8 cellular contexts compared by ENCODE assay signal in genomic region chr12:30754383-30754749, GRCh38. TPM values are rescaled to one million over a fixed set of nuclear protein-coding genes. Genes with fewer than 3 reads are reported as not detected.
DNase-seq lines count a peak whose midpoint lies in the region; ATAC-seq, FAIRE-seq and TF ChIP-seq lines count a peak whose summit lies in the region.

No MANE protein-coding gene starts in this region.

- H3K4me3 ChIP-seq in iPS-11a (ENCODE audit: low read depth, low read length) = peak overlapping the region; percentile 82

- ATAC-seq in HG02870 (IDR thresholded peaks at IDR 0.05; ENCODE audit: unreplicated experiment) = peak; percentile 35
- ATAC-seq in stimulated activated naive B cell treated with anti-CD40 and anti-IgM and Interleukin-4, amounts not matched to agents 10 μg/mL and 1 μg/mL and 100 μg/mL, for 72 hours (replicated peaks) = peak; percentile 39 to 54

- peaks cover 6% of the 10 kb centered on the region for H3K27me3 Mint-ChIP-seq in activated T-helper 1 cell treated with anti-CD3 and anti-CD28 coated beads, Interleukin-12 subunit alpha, Interleukin-12 subunit beta, Interleukin-2, Interleukin-4 antibody, amounts not matched to agents 30 ng/mL and 10 ng/mL and 1 ng/mL, durations not matched to agents 14 hours and 24 hours and 36 hours (ENCODE audit: insufficient read depth)
- no peaks in the 10 kb centered on the region for H3K27me3 Mint-ChIP-seq in stimulated activated naive B cell treated with anti-CD40 and anti-IgM and Interleukin-4, amounts not matched to agents 10 μg/mL and 1 μg/mL and 100 μg/mL, for 72 hours

- CTCF ChIA-PET in HEK293T (lab: Yijun Ruan, JAX) = interaction anchor here (0.9 to 1.7 kb wide), 2 partner anchors 10 to 11 kb away, joined by 4 to 8 read pairs; no protein-coding TSS in a partner anchor

- DNase-seq in GM18507 (ENCODE audit: extremely low spot score, insufficient read length, low read depth) (peak; percentile 8), H54 (ENCODE audit: insufficient read length, low spot score) (no peak), HEK293T (ENCODE audit: extremely low spot score) (no peak), D721Med (ENCODE audit: insufficient read length, low spot score) (no peak)
- no peak for DNase-seq in activated T-helper 1 cell treated with anti-CD3 and anti-CD28 coated beads, Interleukin-12 subunit alpha, Interleukin-12 subunit beta, Interleukin-2, Interleukin-4 antibody, amounts not matched to agents 30 ng/mL and 10 ng/mL and 1 ng/mL, durations not matched to agents 14 hours and 24 hours and 36 hours (ENCODE audit: low spot score)
- DNase-seq in stimulated activated naive B cell treated with anti-CD40 and anti-IgM and Interleukin-4, amounts not matched to agents 10 μg/mL and 1 μg/mL and 100 μg/mL, for 72 hours = no peak

- H3K27ac Mint-ChIP-seq in activated T-helper 1 cell treated with anti-CD3 and anti-CD28 coated beads, Interleukin-12 subunit alpha, Interleukin-12 subunit beta, Interleukin-2, Interleukin-4 antibody, amounts not matched to agents 30 ng/mL and 10 ng/mL and 1 ng/mL, durations not matched to agents 14 hours and 24 hours and 36 hours = peak overlapping the region; percentile 82
- peak overlapping the region; percentile 81 for H3K27ac Mint-ChIP-seq in stimulated activated naive B cell treated with anti-CD40 and anti-IgM and Interleukin-4, amounts not matched to agents 10 μg/mL and 1 μg/mL and 100 μg/mL, for 72 hours

- TF ChIP-seq CTCF in D721Med (IDR thresholded peaks at IDR 0.05; ENCODE audit: insufficient read depth, missing control alignments) = no peak

- TF ChIP-seq POLR2A in H54 (IDR thresholded peaks at IDR 0.05; ENCODE audit: low read depth, low read length) = no peak

- peaks cover 1% of the 10 kb centered on the region for H3K36me3 Mint-ChIP-seq in activated T-helper 1 cell treated with anti-CD3 and anti-CD28 coated beads, Interleukin-12 subunit alpha, Interleukin-12 subunit beta, Interleukin-2, Interleukin-4 antibody, amounts not matched to agents 30 ng/mL and 10 ng/mL and 1 ng/mL, durations not matched to agents 14 hours and 24 hours and 36 hours (ENCODE audit: low read depth)
- peaks cover 0 to 12% of the 10 kb centered on the region in 2 donors for H3K36me3 Mint-ChIP-seq in stimulated activated naive B cell treated with anti-CD40 and anti-IgM and Interleukin-4, amounts not matched to agents 10 μg/mL and 1 μg/mL and 100 μg/mL, for 72 hours

- POLR2A ChIA-PET in HEK293T (lab: Yijun Ruan, JAX) = interaction anchor here (0.6 to 3.1 kb wide), 8 partner anchors 10 to 60 kb away, joined by 3 to 17 read pairs (median 4); partner anchors contain the start of gene IPO8

- peaks cover 24% of the 10 kb centered on the region for H3K4me1 Mint-ChIP-seq in activated T-helper 1 cell treated with anti-CD3 and anti-CD28 coated beads, Interleukin-12 subunit alpha, Interleukin-12 subunit beta, Interleukin-2, Interleukin-4 antibody, amounts not matched to agents 30 ng/mL and 10 ng/mL and 1 ng/mL, durations not matched to agents 14 hours and 24 hours and 36 hours (ENCODE audit: low read depth)
- H3K4me1 Mint-ChIP-seq in stimulated activated naive B cell treated with anti-CD40 and anti-IgM and Interleukin-4, amounts not matched to agents 10 μg/mL and 1 μg/mL and 100 μg/mL, for 72 hours = peaks cover 12 to 21% of the 10 kb centered on the region in 2 donors

- FAIRE-seq in GM18507 (lab: Jason Lieb, UNC) (no peak), H54 (lab: Jason Lieb, UNC) (no peak), D721Med (lab: Jason Lieb, UNC) (no peak)

- peak overlapping the region; percentile 94 for H3K4me3 Mint-ChIP-seq in activated T-helper 1 cell treated with anti-CD3 and anti-CD28 coated beads, Interleukin-12 subunit alpha, Interleukin-12 subunit beta, Interleukin-2, Interleukin-4 antibody, amounts not matched to agents 30 ng/mL and 10 ng/mL and 1 ng/mL, durations not matched to agents 14 hours and 24 hours and 36 hours
- peak overlapping the region; percentile 92 to 96 for H3K4me3 Mint-ChIP-seq in stimulated activated naive B cell treated with anti-CD40 and anti-IgM and Interleukin-4, amounts not matched to agents 10 μg/mL and 1 μg/mL and 100 μg/mL, for 72 hours

- intact Hi-C loops in activated T-helper 1 cell treated with anti-CD3 and anti-CD28 coated beads, Interleukin-12 subunit alpha, Interleukin-12 subunit beta, Interleukin-2, Interleukin-4 antibody, amounts not matched to agents 30 ng/mL and 10 ng/mL and 1 ng/mL, durations not matched to agents 14 hours and 24 hours and 36 hours (cut with micrococcal nuclease) = loop anchor here (1.0 to 2.0 kb wide), 4 partner anchors 59 to 566 kb away; partner anchors contain the start of genes DDX11 and IPO8

- no peaks in the 10 kb centered on the region for H3K9me3 Mint-ChIP-seq in activated T-helper 1 cell treated with anti-CD3 and anti-CD28 coated beads, Interleukin-12 subunit alpha, Interleukin-12 subunit beta, Interleukin-2, Interleukin-4 antibody, amounts not matched to agents 30 ng/mL and 10 ng/mL and 1 ng/mL, durations not matched to agents 14 hours and 24 hours and 36 hours
- H3K9me3 Mint-ChIP-seq in stimulated activated naive B cell treated with anti-CD40 and anti-IgM and Interleukin-4, amounts not matched to agents 10 μg/mL and 1 μg/mL and 100 μg/mL, for 72 hours = no peaks in the 10 kb centered on the region

TF ChIP-seq in HEK293T, 16 proteins besides CTCF, POLR2A, EP300 and RAD21:
- TF ChIP-seq SUZ12 (IDR thresholded peaks at IDR 0.05) (no peak), ELF4 (IDR thresholded peaks at IDR 0.05) (no peak), ZNF384 (IDR thresholded peaks at IDR 0.05) (no peak), FOXK2 (IDR thresholded peaks at IDR 0.05) (no peak), CTBP1 (IDR thresholded peaks at IDR 0.05; ENCODE audit: borderline replicate concordance) (no peak), ARNT (IDR thresholded peaks at IDR 0.05) (no peak), PKNOX1 (IDR thresholded peaks at IDR 0.05) (no peak), HDGF (IDR thresholded peaks at IDR 0.05; ENCODE audit: borderline replicate concordance) (no peak), BHLHE40 (IDR thresholded peaks at IDR 0.05; ENCODE audit: borderline replicate concordance) (no peak), TARDBP (IDR thresholded peaks at IDR 0.05) (no peak), NFRKB (IDR thresholded peaks at IDR 0.05) (no peak), FOXM1 (IDR thresholded peaks at IDR 0.05; ENCODE audit: borderline replicate concordance) (no peak), L3MBTL2 (conservative IDR thresholded peaks at IDR 0.05) (no peak), LEF1 (IDR thresholded peaks at IDR 0.05; ENCODE audit: borderline replicate concordance) (no peak), FOXA1 (IDR thresholded peaks at IDR 0.05) (no peak), SP1 (IDR thresholded peaks at IDR 0.05) (no peak)

RNA-seq across cellular contexts. Expression of gene CAPRIN2, which starts 0.4 kb away (rescaled TPM):
- 9.1 and 9.4 TPM in 2 replicates for total RNA-seq in activated T-helper 1 cell treated with anti-CD3 and anti-CD28 coated beads, Interleukin-12 subunit alpha, Interleukin-12 subunit beta, Interleukin-2, Interleukin-4 antibody, amounts not matched to agents 30 ng/mL and 10 ng/mL and 1 ng/mL, durations not matched to agents 14 hours and 24 hours and 36 hours

RNA-seq across cellular contexts. Expression of gene IPO8, which starts 58.7 kb away (rescaled TPM):
- 41.8 and 50.5 TPM in 2 replicates for total RNA-seq in activated T-helper 1 cell treated with anti-CD3 and anti-CD28 coated beads, Interleukin-12 subunit alpha, Interleukin-12 subunit beta, Interleukin-2, Interleukin-4 antibody, amounts not matched to agents 30 ng/mL and 10 ng/mL and 1 ng/mL, durations not matched to agents 14 hours and 24 hours and 36 hours
